ENCODE assay signal across 1 cellular context in genomic region chr1:68217060-68217554, GRCh38.
TF ChIP-seq lines count a peak whose summit lies in the region.

No MANE protein-coding gene starts in this region.

TF ChIP-seq in WTC11, 78 proteins besides CTCF, POLR2A, EP300 and RAD21 (continued from another document):
- TF ChIP-seq, protein P1, sequence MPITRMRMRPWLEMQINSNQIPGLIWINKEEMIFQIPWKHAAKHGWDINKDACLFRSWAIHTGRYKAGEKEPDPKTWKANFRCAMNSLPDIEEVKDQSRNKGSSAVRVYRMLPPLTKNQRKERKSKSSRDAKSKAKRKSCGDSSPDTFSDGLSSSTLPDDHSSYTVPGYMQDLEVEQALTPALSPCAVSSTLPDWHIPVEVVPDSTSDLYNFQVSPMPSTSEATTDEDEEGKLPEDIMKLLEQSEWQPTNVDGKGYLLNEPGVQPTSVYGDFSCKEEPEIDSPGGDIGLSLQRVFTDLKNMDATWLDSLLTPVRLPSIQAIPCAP (CRISPR knock-in tag; IDR thresholded peaks at IDR 0.05): no peak
- TF ChIP-seq OVOL2 (CRISPR knock-in tag; IDR thresholded peaks at IDR 0.05; ENCODE audit: borderline replicate concordance): no peak
